In genomic region chr14:106843376-106843775, GRCh38 we compare ENCODE assay signal across 9 cellular contexts.
DNase-seq lines count a peak whose midpoint lies in the region; ATAC-seq lines count a peak whose summit lies in the region.
"Had no signal": no experiment of that assay in that cellular context is flagged by ENCODE, and none has a peak within 500 bp of the region (broad histone marks: within the 10 kb centered on the region; RNA-seq: fewer than 3 reads in every experiment).

No MANE protein-coding gene starts in this region.

- POLR2A ChIA-PET in activated CD4-positive, alpha-beta T cell treated with anti-CD3 and anti-CD28 coated beads, Interleukin-2, amount 10 ng/mL, durations not matched to agents 7 days and 5 days (lab: Charles Lee) = no interaction called here

- no peaks in the 10 kb centered on the region for H3K9me3 ChIP-seq in effector memory CD4-positive, alpha-beta T cell (ENCODE audit: control insufficient read depth, low read length)

- H3K27ac Mint-ChIP-seq in activated CD4-positive, alpha-beta T cell treated with anti-CD3 and anti-CD28 coated beads, Interleukin-2, amount 10 ng/mL, durations not matched to agents 7 days and 5 days = peak overlapping the region; percentile 84
- H3K27ac Mint-ChIP-seq in stimulated activated memory B cell treated with anti-CD40 and anti-IgM and Interleukin-4, amounts not matched to agents 10 μg/mL and 1 μg/mL and 100 μg/mL, for 72 hours = peak overlapping the region; percentile 100

- DNase-seq in activated CD4-positive, alpha-beta T cell treated with anti-CD3 and anti-CD28 coated beads, Interleukin-2, amount 10 ng/mL, durations not matched to agents 7 days and 5 days = no peak
- no peak for DNase-seq in activated CD4-positive, alpha-beta T cell treated with anti-CD3 and anti-CD28 coated beads for 48 hours
- DNase-seq in OCI-M1 (lab: John Stamatoyannopoulos, UW) (peak; percentile 40), NCI-H1105 treated with DMSO at 0.1 percent for 48 hours (lab: John Stamatoyannopoulos, UW) (no peak)
- DNase-seq in effector memory CD4-positive, alpha-beta T cell = no peak
- DNase-seq: NCI-H2081 treated with DMSO at 0.1 percent for 48 hours had no signal

- H3K4me1 ChIP-seq in effector memory CD4-positive, alpha-beta T cell (ENCODE audit: control insufficient read depth, insufficient read depth, low read length, poor library complexity, severe bottlenecking) = no peaks in the 10 kb centered on the region

- no peak overlapping the region for H3K27ac ChIP-seq in effector memory CD4-positive, alpha-beta T cell (ENCODE audit: insufficient read depth, low read length, poor library complexity, severe bottlenecking)

- no peaks in the 10 kb centered on the region for H3K36me3 Mint-ChIP-seq in activated CD4-positive, alpha-beta T cell treated with anti-CD3 and anti-CD28 coated beads, Interleukin-2, amount 10 ng/mL, durations not matched to agents 7 days and 5 days (ENCODE audit: low read depth)
- H3K36me3 Mint-ChIP-seq in stimulated activated memory B cell treated with anti-CD40 and anti-IgM and Interleukin-4, amounts not matched to agents 10 μg/mL and 1 μg/mL and 100 μg/mL, for 72 hours = no peaks in the 10 kb centered on the region

- CTCF ChIA-PET in activated CD4-positive, alpha-beta T cell treated with anti-CD3 and anti-CD28 coated beads, Interleukin-2, amount 10 ng/mL, durations not matched to agents 7 days and 5 days (lab: Charles Lee) = interaction anchor here (1.1 to 6.3 kb wide), 2 partner anchors 12 to 29 kb away, joined by 4 to 53 read pairs; no protein-coding TSS in a partner anchor

- peak overlapping the region; percentile 91 for H3K4me3 ChIP-seq in effector memory CD4-positive, alpha-beta T cell (ENCODE audit: insufficient read depth, low read depth, low read length, poor library complexity, severe bottlenecking)

- H3K4me3 Mint-ChIP-seq in activated CD4-positive, alpha-beta T cell treated with anti-CD3 and anti-CD28 coated beads, Interleukin-2, amount 10 ng/mL, durations not matched to agents 7 days and 5 days = peak overlapping the region; percentile 81
- H3K4me3 Mint-ChIP-seq in stimulated activated memory B cell treated with anti-CD40 and anti-IgM and Interleukin-4, amounts not matched to agents 10 μg/mL and 1 μg/mL and 100 μg/mL, for 72 hours = peak overlapping the region; percentile 98

- ATAC-seq in stimulated activated memory B cell treated with anti-CD40 and anti-IgM and Interleukin-4, amounts not matched to agents 10 μg/mL and 1 μg/mL and 100 μg/mL, for 72 hours = peak; percentile 32
- no peak for ATAC-seq in HG03457 (IDR thresholded peaks at IDR 0.05; ENCODE audit: unreplicated experiment)
- ATAC-seq in HG03039 (IDR thresholded peaks at IDR 0.05; ENCODE audit: unreplicated experiment) = no peak

- no peaks in the 10 kb centered on the region for H3K36me3 ChIP-seq in effector memory CD4-positive, alpha-beta T cell (ENCODE audit: control insufficient read depth, insufficient read depth, low read length)

- H3K9me3 Mint-ChIP-seq in activated CD4-positive, alpha-beta T cell treated with anti-CD3 and anti-CD28 coated beads, Interleukin-2, amount 10 ng/mL, durations not matched to agents 7 days and 5 days = no peaks in the 10 kb centered on the region
- no peaks in the 10 kb centered on the region for H3K9me3 Mint-ChIP-seq in stimulated activated memory B cell treated with anti-CD40 and anti-IgM and Interleukin-4, amounts not matched to agents 10 μg/mL and 1 μg/mL and 100 μg/mL, for 72 hours

- H3K27me3 ChIP-seq in effector memory CD4-positive, alpha-beta T cell (replicated peaks; ENCODE audit: control insufficient read depth, insufficient read depth, low read length, poor library complexity, severe bottlenecking) = no peaks in the 10 kb centered on the region

- H3K4me1 Mint-ChIP-seq in activated CD4-positive, alpha-beta T cell treated with anti-CD3 and anti-CD28 coated beads, Interleukin-2, amount 10 ng/mL, durations not matched to agents 7 days and 5 days = peaks cover 34% of the 10 kb centered on the region
- peaks cover 51% of the 10 kb centered on the region for H3K4me1 Mint-ChIP-seq in stimulated activated memory B cell treated with anti-CD40 and anti-IgM and Interleukin-4, amounts not matched to agents 10 μg/mL and 1 μg/mL and 100 μg/mL, for 72 hours

- H3K27me3 Mint-ChIP-seq in activated CD4-positive, alpha-beta T cell treated with anti-CD3 and anti-CD28 coated beads, Interleukin-2, amount 10 ng/mL, durations not matched to agents 7 days and 5 days = peaks cover 7% of the 10 kb centered on the region
- no peaks in the 10 kb centered on the region for H3K27me3 Mint-ChIP-seq in stimulated activated memory B cell treated with anti-CD40 and anti-IgM and Interleukin-4, amounts not matched to agents 10 μg/mL and 1 μg/mL and 100 μg/mL, for 72 hours
